8 cellular contexts compared by ENCODE assay signal in the genomic region with DNA sequence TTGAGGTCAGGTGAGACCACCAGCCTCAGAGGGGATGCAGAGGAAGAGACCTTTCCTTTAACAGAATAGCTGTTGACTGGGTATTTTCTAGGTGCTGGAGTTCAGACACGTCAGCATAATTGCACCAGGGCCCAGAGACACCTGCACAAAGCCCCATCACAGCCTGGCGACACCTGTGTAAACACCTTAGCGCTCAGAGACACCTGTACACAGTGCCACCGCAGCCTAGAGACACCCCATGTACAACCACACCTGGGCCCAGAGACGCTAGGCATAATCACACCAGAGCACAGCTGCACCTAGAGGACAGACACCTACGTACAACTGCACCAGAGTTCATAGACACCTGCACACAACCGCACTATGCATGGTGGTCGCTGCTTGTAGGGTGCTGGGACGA. TPM values are rescaled to one million over a fixed set of nuclear protein-coding genes. Genes with fewer than 3 reads are reported as not detected.
DNase-seq lines count a peak whose midpoint lies in the region; ATAC-seq, FAIRE-seq and TF ChIP-seq lines count a peak whose summit lies in the region.

No MANE protein-coding gene starts in this region.

- no peaks in the 10 kb centered on the region for H3K9me2 ChIP-seq in OCI-LY1 (ENCODE audit: low read depth, low read length)

- no peak for TF ChIP-seq CTCF in OCI-LY1 (IDR thresholded peaks at IDR 0.05; ENCODE audit: low read length)
- no peak for TF ChIP-seq CTCF in endodermal cell (conservative IDR thresholded peaks at IDR 0.05)
- TF ChIP-seq CTCF in right atrium auricular region (IDR thresholded peaks at IDR 0.05): no peak

- H3K27ac Mint-ChIP-seq in activated T-cell treated with anti-CD3 and anti-CD28 coated beads, Interleukin-2, amount 50 U/mL, for 24 hours: peak overlapping the region; percentile 55
- H3K27ac Mint-ChIP-seq in endodermal cell: no peak overlapping the region

- H3K9me3 ChIP-seq in OCI-LY1 (ENCODE audit: low read length) (no peaks in the 10 kb centered on the region), endodermal cell (ENCODE audit: control insufficient read depth, low read length) (no peaks in the 10 kb centered on the region), small intestine (ENCODE audit: control insufficient read depth, low read depth) (no peaks in the 10 kb centered on the region), right atrium auricular region (no peaks in the 10 kb centered on the region)

- H3K4me1 Mint-ChIP-seq in activated T-cell treated with anti-CD3 and anti-CD28 coated beads, Interleukin-2, amount 50 U/mL, for 24 hours (ENCODE audit: low read depth): peaks cover 38% of the 10 kb centered on the region
- peaks cover 14% of the 10 kb centered on the region for H3K4me1 Mint-ChIP-seq in endodermal cell

- peak overlapping the region; percentile 76 for H3K4me2 ChIP-seq in OCI-LY1 (ENCODE audit: low read length)

- H3K4me1 ChIP-seq in OCI-LY1 (ENCODE audit: insufficient read depth, low read length, severe bottlenecking) (peaks cover 22% of the 10 kb centered on the region), endodermal cell (ENCODE audit: control insufficient read depth, insufficient read depth, low read length) (peaks cover 4% of the 10 kb centered on the region), small intestine (ENCODE audit: control insufficient read depth in 2 of 2, insufficient read depth in 1 of 2, low read depth in 1 of 2, low read length in 1 of 2) (peaks cover 0 to 3% of the 10 kb centered on the region in 2 donors), right atrium auricular region (peaks cover 0 to 23% of the 10 kb centered on the region in 2 donors)

- H4K20me1 ChIP-seq in OCI-LY1 (ENCODE audit: insufficient read depth, low read length): no peaks in the 10 kb centered on the region

- no peak for DNase-seq in activated T-cell treated with anti-CD3 and anti-CD28 coated beads, Interleukin-2, amount 50 U/mL, for 24 hours
- no peak for DNase-seq in activated T-cell treated with anti-CD3 and anti-CD28 coated beads, Interleukin-2, amount 50 U/mL, for 1 hour
- DNase-seq in endodermal cell (no peak), small intestine (peak; percentile 14), right atrium auricular region (ENCODE audit: low spot score) (no peak)
- no peak for DNase-seq in activated CD4-positive, CD25-positive, alpha-beta regulatory T cell (lab: John Stamatoyannopoulos, UW)

- no peaks in the 10 kb centered on the region for H3K27me3 Mint-ChIP-seq in activated T-cell treated with anti-CD3 and anti-CD28 coated beads, Interleukin-2, amount 50 U/mL, for 24 hours
- H3K27me3 Mint-ChIP-seq in endodermal cell (ENCODE audit: insufficient read depth): no peaks in the 10 kb centered on the region

- H3K4me3 ChIP-seq in OCI-LY1 (ENCODE audit: low read depth, low read length, poor library complexity, severe bottlenecking) (peak overlapping the region; percentile 74), endodermal cell (ENCODE audit: low read length) (peak overlapping the region; percentile 93), small intestine (ENCODE audit: low read depth in 1 of 2, low read length in 2 of 2) (no peak overlapping the region), right atrium auricular region (no peak overlapping the region)

- H3K79me2 ChIP-seq in OCI-LY1 (ENCODE audit: insufficient read depth, low read length): no peaks in the 10 kb centered on the region

- WGBS in endodermal cell (ENCODE audit: insufficient coverage in 1 of 2, insufficient read length in 1 of 2), 2 experiments: 88 to 95% methylated on average over 8 to 9 of the region's 9 CpGs
- WGBS in small intestine, 3 donors: 40 to 66% (median 56%) methylated on average over 9 of the region's 9 CpGs

- ATAC-seq in HG03432 (IDR thresholded peaks at IDR 0.05; ENCODE audit: unreplicated experiment): no peak

- H2AFZ ChIP-seq in OCI-LY1 (ENCODE audit: low read length): no peak overlapping the region

- H3K9ac ChIP-seq in OCI-LY1 (ENCODE audit: low read length) (peak overlapping the region; percentile 80), endodermal cell (ENCODE audit: extremely low read depth, low read length, poor library complexity, severe bottlenecking) (peak overlapping the region; percentile 74)

- H3K27me3 ChIP-seq in OCI-LY1 (ENCODE audit: insufficient read depth, low read length) (no peaks in the 10 kb centered on the region), endodermal cell (ENCODE audit: control insufficient read depth, insufficient read depth, low read length, poor library complexity, severe bottlenecking) (no peaks in the 10 kb centered on the region), small intestine (ENCODE audit: control insufficient read depth in 2 of 2, insufficient read depth in 2 of 2, low read length in 2 of 2) (no peaks in the 10 kb centered on the region), right atrium auricular region (no peaks in the 10 kb centered on the region)

- no peak for FAIRE-seq in small intestine (lab: Jason Lieb, UNC)

- peaks cover 57% of the 10 kb centered on the region for H3K36me3 ChIP-seq in OCI-LY1 (ENCODE audit: insufficient read depth, low read length)
- peaks cover 50% of the 10 kb centered on the region for H3K36me3 ChIP-seq in endodermal cell (ENCODE audit: control insufficient read depth, insufficient read depth, low read length)
- peaks cover 0 to 7% of the 10 kb centered on the region in 2 donors for H3K36me3 ChIP-seq in small intestine (ENCODE audit: control insufficient read depth in 2 of 2, insufficient read depth in 2 of 2, low read length in 2 of 2)
- peaks cover 17% of the 10 kb centered on the region for H3K36me3 ChIP-seq in right atrium auricular region

- H3K4me3 Mint-ChIP-seq in activated T-cell treated with anti-CD3 and anti-CD28 coated beads, Interleukin-2, amount 50 U/mL, for 24 hours: peak overlapping the region; percentile 94
- peak overlapping the region; percentile 91 for H3K4me3 Mint-ChIP-seq in endodermal cell

- peaks cover 73% of the 10 kb centered on the region for H3K36me3 Mint-ChIP-seq in activated T-cell treated with anti-CD3 and anti-CD28 coated beads, Interleukin-2, amount 50 U/mL, for 24 hours (ENCODE audit: low read depth)
- peaks cover 45% of the 10 kb centered on the region for H3K36me3 Mint-ChIP-seq in endodermal cell (ENCODE audit: low read depth)

- no peaks in the 10 kb centered on the region for H3F3A ChIP-seq in OCI-LY1 (ENCODE audit: insufficient read depth, low read length)

- no peaks in the 10 kb centered on the region for H3K9me3 Mint-ChIP-seq in activated T-cell treated with anti-CD3 and anti-CD28 coated beads, Interleukin-2, amount 50 U/mL, for 24 hours
- H3K9me3 Mint-ChIP-seq in endodermal cell: no peaks in the 10 kb centered on the region

- H3K27ac ChIP-seq in OCI-LY1 (ENCODE audit: low read depth, low read length, poor library complexity, severe bottlenecking) (peak overlapping the region; percentile 54), endodermal cell (ENCODE audit: low read depth, low read length) (no peak overlapping the region), small intestine (ENCODE audit: low read depth in 1 of 2, low read length in 1 of 2) (no peak overlapping the region), right atrium auricular region (no peak overlapping the region)

RNA-seq across cellular contexts. Expression of a gene that starts 1.0 kb away (rescaled TPM):
- total RNA-seq in endodermal cell (10 to 100 TPM; 21.9 to 32.4 TPM), right atrium auricular region (under 1 TPM; 0.20 to 0.93 TPM)
- 31.7 TPM for polyA plus RNA-seq in endodermal cell (2013, experiment 1 of 2)
- 31.8 TPM for polyA plus RNA-seq in endodermal cell (2013, experiment 2 of 2)
- 10 to 100 TPM in 1 of 3 donors, 1 to 10 TPM in 2; 1.6 to 12.1 (median 7.4) TPM for polyA plus RNA-seq in small intestine

RNA-seq across cellular contexts. Expression of a gene that starts 1.1 kb away (rescaled TPM):
- total RNA-seq in endodermal cell (10 to 100 TPM; 58.2 to 67.9 TPM), right atrium auricular region (10 to 100 TPM; 15.0 to 16.1 TPM)
- polyA plus RNA-seq in endodermal cell (2013, experiment 1 of 2): 48.1 TPM
- 43.1 TPM for polyA plus RNA-seq in endodermal cell (2013, experiment 2 of 2)
- 10 to 100 TPM; 21.2 to 53.2 (median 28.6) TPM for polyA plus RNA-seq in small intestine

RNA-seq across cellular contexts. Expression of a gene that starts 42.9 kb away (rescaled TPM):
- total RNA-seq in endodermal cell: 10 to 100 TPM; 10.6 to 28.9 TPM
- 8.4 TPM for polyA plus RNA-seq in endodermal cell (2013, experiment 1 of 2)
- polyA plus RNA-seq in endodermal cell (2013, experiment 2 of 2): 10.4 TPM
- 1 to 10 TPM; 4.9 to 7.8 (median 5.1) TPM for polyA plus RNA-seq in small intestine
- total RNA-seq in right atrium auricular region: 10 to 100 TPM; 10.8 to 16.2 TPM

Comparison
In these comparisons a context has a peak if more than half of its experiments do, and no peak if none do; other contexts are left out.
1. H3K4me3 ChIP-seq: peak in OCI-LY1 (single experiment) and endodermal cell (single experiment); none in small intestine (0 of 2) and right atrium auricular region (0 of 2).
2. RNA of a gene that starts 1.0 kb away (total RNA-seq): 21.9 to 32.4 TPM in endodermal cell; 0.20 to 0.93 TPM in right atrium auricular region; every median in the first group is over 10 times any median in the second.